23 cellular contexts compared by ENCODE assay signal in genomic region chrX:149528381-149528780, GRCh38. TPM values are rescaled to one million over a fixed set of nuclear protein-coding genes. Genes with fewer than 3 reads are reported as not detected.
"Had no signal": no experiment of that assay in that cellular context is flagged by ENCODE, and none has a peak within 500 bp of the region (broad histone marks: within the 10 kb centered on the region; RNA-seq: fewer than 3 reads in every experiment).

No MANE protein-coding gene starts in this region.

- H3K4me1 Mint-ChIP-seq: mesothelial cell of epicardium had no signal

- DNase-seq: cortex of kidney; effector memory CD4-positive, alpha-beta T cell; gastrocnemius medialis; heart right ventricle; kidney; left cardiac atrium; left ventricle myocardium inferior; lower lobe of right lung; spleen; stimulated activated naive B cell treated with anti-CD40 and anti-IgM and Interleukin-4, amounts not matched to agents 10 μg/mL and 1 μg/mL and 100 μg/mL, for 72 hours; testis; transverse colon had no signal

- H3K27ac Mint-ChIP-seq: memory B cell; stimulated activated naive B cell treated with anti-CD40 and anti-IgM and Interleukin-4, amounts not matched to agents 10 μg/mL and 1 μg/mL and 100 μg/mL, for 72 hours; stimulated activated naive CD8-positive, alpha-beta T cell treated with anti-CD3 and anti-CD28 coated beads, Interleukin-15, amount 100 ng/mL, for 72 hours had no signal

- H3K4me3 Mint-ChIP-seq: memory B cell; mesothelial cell of epicardium; stimulated activated naive B cell treated with anti-CD40 and anti-IgM and Interleukin-4, amounts not matched to agents 10 μg/mL and 1 μg/mL and 100 μg/mL, for 72 hours; stimulated activated naive CD8-positive, alpha-beta T cell treated with anti-CD3 and anti-CD28 coated beads, Interleukin-15, amount 100 ng/mL, for 72 hours had no signal

- H3K36me3 Mint-ChIP-seq: memory B cell had no signal

- ATAC-seq: sciatic nerve had no signal

- H3K27me3 Mint-ChIP-seq: memory B cell; stimulated activated naive B cell treated with anti-CD40 and anti-IgM and Interleukin-4, amounts not matched to agents 10 μg/mL and 1 μg/mL and 100 μg/mL, for 72 hours; stimulated activated naive CD8-positive, alpha-beta T cell treated with anti-CD3 and anti-CD28 coated beads, Interleukin-15, amount 100 ng/mL, for 72 hours had no signal

- H3K9me3 Mint-ChIP-seq: memory B cell; stimulated activated naive B cell treated with anti-CD40 and anti-IgM and Interleukin-4, amounts not matched to agents 10 μg/mL and 1 μg/mL and 100 μg/mL, for 72 hours; stimulated activated naive CD8-positive, alpha-beta T cell treated with anti-CD3 and anti-CD28 coated beads, Interleukin-15, amount 100 ng/mL, for 72 hours had no signal

RNA-seq across cellular contexts. Expression of gene HSFX3, which starts 21.3 kb away (rescaled TPM):
- total RNA-seq: esophagus muscularis mucosa, fibroblast of villous mesenchyme, gastrocnemius medialis, kidney, left cardiac atrium, lower lobe of right lung, mesothelial cell of epicardium, osteoblast, pulmonary artery endothelial cell, sciatic nerve, skeletal muscle tissue, spleen, subcutaneous adipose tissue, transverse colon, urinary bladder had no signal

RNA-seq across cellular contexts. Expression of gene MAGEA9B, which starts 58.9 kb away (rescaled TPM):
- total RNA-seq: esophagus muscularis mucosa, fibroblast of villous mesenchyme, gastrocnemius medialis, heart right ventricle, kidney, left cardiac atrium, left ventricle myocardium inferior, lower lobe of right lung, mesothelial cell of epicardium, osteoblast, pulmonary artery endothelial cell, sciatic nerve, skeletal muscle tissue, spleen, subcutaneous adipose tissue, transverse colon, urinary bladder had no signal
